8 cellular contexts compared by ENCODE assay signal in genomic region chrX:115616943-115617563, GRCh38. TPM values are rescaled to one million over a fixed set of nuclear protein-coding genes. Genes with fewer than 3 reads are reported as not detected.
A peak's percentile ranks its signal among the peaks of the same experiment; 100 is the strongest.
DNase-seq lines count a peak whose midpoint lies in the region; ATAC-seq, FAIRE-seq and TF ChIP-seq lines count a peak whose summit lies in the region.

No MANE protein-coding gene starts in this region.

- H3K4me3 Mint-ChIP-seq in chondrocyte (ENCODE audit: unreplicated experiment): peak overlapping the region; percentile 47

- no peak; a peak in 1 of 5 replicates for TF ChIP-seq RAD21 in A549 (conservative IDR thresholded peaks at IDR 0.05 in 1 of 2, IDR thresholded peaks at IDR 0.05 in 1 of 2)

- 5% methylated on average over 5 of the region's 5 CpGs for WGBS in A549 (ENCODE audit: missing lambda C conversion rate)
- WGBS in sigmoid colon, 2 donors: 76 to 87% methylated on average over 5 of the region's 5 CpGs

- ATAC-seq in A549: peak; percentile 92 to 93
- peak; percentile 98 for ATAC-seq in GM19395 (IDR thresholded peaks at IDR 0.05; ENCODE audit: unreplicated experiment)
- peak; percentile 99 for ATAC-seq in HG03439 (IDR thresholded peaks at IDR 0.05; ENCODE audit: unreplicated experiment)
- no peak for ATAC-seq in omental fat pad (ENCODE audit: low FRiP score)

- no peak for TF ChIP-seq POLR2A in A549 (IDR thresholded peaks at IDR 0.05; ENCODE audit: low read length)
- TF ChIP-seq POLR2A in sigmoid colon (IDR thresholded peaks at IDR 0.05): no peak

- no peaks in the 10 kb centered on the region for H3K9me3 Mint-ChIP-seq in chondrocyte (ENCODE audit: low read depth)

- no peaks in the 10 kb centered on the region for H3K36me3 ChIP-seq in sigmoid colon

- POLR2A ChIA-PET in A549 (lab: Yijun Ruan, JAX): no interaction called here

- H3K4me3 ChIP-seq in A549 (peak overlapping the region; percentile 21; the same call in 2 of the 3 replicates), sigmoid colon (peak overlapping the region in 1 of 4 donors; percentile 10)

- FAIRE-seq in A549 (lab: Jason Lieb, UNC): peak; percentile 99

- peaks cover 79% of the 10 kb centered on the region for H3K4me1 Mint-ChIP-seq in chondrocyte (ENCODE audit: low read depth)

- H3K9me3 ChIP-seq in A549 (no peaks in the 10 kb centered on the region), sigmoid colon (no peaks in the 10 kb centered on the region)

- no peaks in the 10 kb centered on the region for H3K27me3 Mint-ChIP-seq in chondrocyte (ENCODE audit: low read depth)

- H3K4me1 ChIP-seq in A549 (peaks cover 67% of the 10 kb centered on the region), sigmoid colon (peaks cover 0 to 31% (median 7%) of the 10 kb centered on the region in 4 donors)

- TF ChIP-seq EP300 in A549 (IDR thresholded peaks at IDR 0.05): peak in 1 of 2 experiments; percentile 55; a peak in 3 of 5 replicates
- TF ChIP-seq EP300 in sigmoid colon (IDR thresholded peaks at IDR 0.05): no peak

- H3K27ac Mint-ChIP-seq in chondrocyte (ENCODE audit: unreplicated experiment): peak overlapping the region; percentile 94

- CTCF ChIA-PET in A549 (lab: Yijun Ruan, JAX): interaction anchor here (0.8 kb wide), 1 partner anchor 18 kb away, joined by 3 read pairs; no protein-coding TSS in a partner anchor

- peak overlapping the region; percentile 83 to 88 for H3K27ac ChIP-seq in A549
- peak overlapping the region; percentile 73 to 84 (median 80) for H3K27ac ChIP-seq in sigmoid colon

- no peaks in the 10 kb centered on the region for H3K27me3 ChIP-seq in sigmoid colon

- peak overlapping the region; percentile 90 for H3K4me2 ChIP-seq in A549

- TF ChIP-seq CTCF in A549 (IDR thresholded peaks at IDR 0.05) (no peak), chondrocyte (IDR thresholded peaks at IDR 0.05) (no peak), sigmoid colon (IDR thresholded peaks at IDR 0.05) (no peak), omental fat pad (IDR thresholded peaks at IDR 0.05) (no peak)

- DNase-seq in A549 (ENCODE audit: low read depth in 1 of 2, low spot score in 1 of 2) (peak; percentile 38 to 85), chondrocyte (ENCODE audit: low spot score) (no peak), sigmoid colon (no peak), SHP77 treated with DMSO at 0.1 percent for 48 hours (lab: John Stamatoyannopoulos, UW) (no peak), omental fat pad (ENCODE audit: low spot score) (no peak)
- no peak for DNase-seq in activated CD8-positive, alpha-beta memory T cell treated with anti-CD3 and anti-CD28 coated beads for 24 hours

- intact Hi-C loops in sigmoid colon (cut with DNase I): no loop called here

- H3K36me3 Mint-ChIP-seq in chondrocyte (ENCODE audit: low read depth): peaks cover 9% of the 10 kb centered on the region

TF ChIP-seq in A549, 52 proteins besides CTCF, POLR2A, EP300 and RAD21:
- TF ChIP-seq JUNB (IDR thresholded peaks at IDR 0.05) (peak; percentile 80), MAX (IDR thresholded peaks at IDR 0.05) (peak; percentile 33; the same call in 1 of the 2 replicates), FOSL2 (IDR thresholded peaks at IDR 0.05) (peak; percentile 76), FOSL2 (CRISPR knock-in tag; IDR thresholded peaks at IDR 0.05) (peak; percentile 90), JUN (IDR thresholded peaks at IDR 0.05) (peak; percentile 65 to 67; a peak in 3 of 5 replicates), GATA3 (IDR thresholded peaks at IDR 0.05; ENCODE audit: borderline replicate concordance) (peak; percentile 65; the same call in 1 of the 2 replicates), TFCP2L1 (CRISPR knock-in tag; IDR thresholded peaks at IDR 0.05) (no peak), SMC3 (IDR thresholded peaks at IDR 0.05) (no peak)

RNA-seq across cellular contexts. Expression of gene PLS3, which starts 56.1 kb away (rescaled TPM):
- polyA plus RNA-seq in A549 (2011; rRNA removed) (411 and 437 TPM in 2 replicates), A549 (2017; fragmentation: RNase III; extraction: RNeasy Plus Mini Kit Qiagen cat#74134 plus additional on column Dnase treatment) (303 to 305 TPM (median 303 TPM) in 3 replicates), sigmoid colon (10 to 100 TPM in 2 of 3 donors, 1 to 10 TPM in 1; 8.3 to 23.1 (median 13.2) TPM)
- 92.7 and 94.3 TPM in 2 replicates for polyA plus RNA-seq in A549 (2012; cell fraction: cytosol; rRNA removed)
- 44.4 and 70.5 TPM in 2 replicates for polyA plus RNA-seq in A549 (2012; cell fraction: nucleus; rRNA removed)
- polyA minus RNA-seq in A549 (2011; rRNA and poly(A)+ RNA removed): 75.5 and 78.3 TPM in 2 replicates
- total RNA-seq in chondrocyte (587 to 660 TPM (median 642 TPM) in 3 replicates), sigmoid colon (10 to 100 TPM; 50.2 to 71.5 (median 59.2) TPM), omental fat pad (10 to 100 TPM; 60.6 to 96.5 (median 63.0) TPM)

Comparison
In these comparisons a context has a peak if more than half of its experiments do, and no peak if none do; other contexts are left out.
1. DNase-seq: peak in A549 (2 of 2); none in chondrocyte (single experiment), sigmoid colon (single experiment), SHP77 treated with DMSO at 0.1 percent for 48 hours (single experiment), omental fat pad (single experiment) and activated CD8-positive, alpha-beta memory T cell treated with anti-CD3 and anti-CD28 coated beads for 24 hours (single experiment).